Comparison of ENCODE assay signal across 1 cellular context in genomic region chr4:3009422-3009821, GRCh38.
TF ChIP-seq lines count a peak whose summit lies in the region.

No MANE protein-coding gene starts in this region.

TF ChIP-seq in WTC11, 78 proteins besides CTCF, POLR2A, EP300 and RAD21 (continued from another document):
- TF ChIP-seq ZNF232 (CRISPR knock-in tag; IDR thresholded peaks at IDR 0.05) (no peak), IRF1 (CRISPR knock-in tag; IDR thresholded peaks at IDR 0.05) (no peak), AFF4 (CRISPR knock-in tag; IDR thresholded peaks at IDR 0.05; ENCODE audit: borderline replicate concordance) (no peak)
